Comparison of ENCODE assay signal across 14 cellular contexts in the genomic region with DNA sequence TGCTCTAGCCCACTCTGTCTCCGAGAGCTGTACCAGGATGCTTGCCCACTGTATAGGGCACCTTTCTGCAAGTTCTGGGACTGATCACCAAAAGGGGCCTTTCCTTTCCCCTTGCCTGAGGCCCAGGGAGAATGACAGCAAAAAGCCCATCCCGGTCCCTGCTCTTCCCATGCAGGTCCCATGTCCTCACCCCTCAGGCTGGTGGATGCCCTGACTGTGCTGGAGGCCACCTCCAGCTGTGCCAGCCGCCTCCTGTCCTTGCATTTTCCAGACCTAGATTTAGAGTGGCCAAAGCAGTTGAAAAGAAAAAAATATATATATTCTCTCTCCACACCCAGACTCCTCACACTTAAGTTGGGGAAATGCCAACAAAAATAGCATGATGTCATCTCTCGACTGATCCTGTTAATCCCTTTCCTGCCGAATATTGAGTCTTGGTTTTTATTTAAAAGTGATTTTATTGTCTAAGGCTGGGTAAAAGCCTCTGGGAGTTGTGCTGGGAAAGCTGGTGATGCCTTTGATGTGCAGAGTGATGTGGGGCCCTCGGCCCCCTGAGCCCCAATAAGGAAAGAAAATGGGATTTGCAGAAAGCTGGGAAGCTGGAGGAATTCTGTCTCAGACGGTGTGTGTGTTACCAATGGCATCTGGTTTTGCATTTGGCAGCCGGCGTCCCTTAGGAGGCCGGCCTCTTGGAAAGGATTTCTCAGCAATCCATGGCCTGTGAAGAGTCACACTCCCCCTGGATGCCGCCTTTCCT. TPM values are rescaled to one million over a fixed set of nuclear protein-coding genes. Genes with fewer than 3 reads are reported as not detected.
A peak's percentile ranks its signal among the peaks of the same experiment; 100 is the strongest.
DNase-seq lines count a peak whose midpoint lies in the region; FAIRE-seq and TF ChIP-seq lines count a peak whose summit lies in the region.
"Had no signal": no experiment of that assay in that cellular context is flagged by ENCODE, and none has a peak within 500 bp of the region (broad histone marks: within the 10 kb centered on the region; RNA-seq: fewer than 3 reads in every experiment).

No MANE protein-coding gene starts in this region.

- peaks cover 26% of the 10 kb centered on the region for H3K4me1 Mint-ChIP-seq in type B pancreatic cell (ENCODE audit: unreplicated experiment)
- H3K4me1 Mint-ChIP-seq: CD8-positive, alpha-beta memory T cell; natural killer cell had no signal

- H3K27ac ChIP-seq in endothelial cell of umbilical vein (ENCODE audit: insufficient read depth, low read depth, low read length) (peak overlapping the region; percentile 59), mesendoderm (ENCODE audit: low read depth, low read length) (no peak overlapping the region)
- H3K27ac ChIP-seq: thyroid gland had no signal

- peaks cover 25% of the 10 kb centered on the region for H3K4me1 ChIP-seq in endothelial cell of umbilical vein (ENCODE audit: control insufficient read depth, extremely low read depth, insufficient read depth, low read length)
- no peaks in the 10 kb centered on the region for H3K4me1 ChIP-seq in mesendoderm (ENCODE audit: control insufficient read depth, low read depth, low read length)
- H3K4me1 ChIP-seq: thyroid gland had no signal

- H3K4me3 ChIP-seq in endothelial cell of umbilical vein (replicated peaks in 1 of 3; ENCODE audit: insufficient read depth in 1 of 3, low read depth in 1 of 3, low read length in 3 of 3) = no peak overlapping the region
- no peak overlapping the region for H3K4me3 ChIP-seq in mesendoderm (ENCODE audit: low read length)
- H3K4me3 ChIP-seq: thyroid gland had no signal

- no peak for TF ChIP-seq POLR2A in endothelial cell of umbilical vein (IDR thresholded peaks at IDR 0.05; ENCODE audit: low read depth, low read length)

- no peak overlapping the region for H3K4me3 Mint-ChIP-seq in type B pancreatic cell
- H3K4me3 Mint-ChIP-seq: activated naive CD8-positive, alpha-beta T cell; CD8-positive, alpha-beta memory T cell; natural killer cell had no signal

- H3K27ac Mint-ChIP-seq in type B pancreatic cell = no peak overlapping the region
- H3K27ac Mint-ChIP-seq: activated naive CD8-positive, alpha-beta T cell; natural killer cell had no signal

- peaks cover 7% of the 10 kb centered on the region for H3K9me3 Mint-ChIP-seq in type B pancreatic cell
- H3K9me3 Mint-ChIP-seq: CD8-positive, alpha-beta memory T cell; natural killer cell had no signal

- H3K79me1 ChIP-seq in mesendoderm (ENCODE audit: low read length) = no peaks in the 10 kb centered on the region

- H3K4me2 ChIP-seq in endothelial cell of umbilical vein (ENCODE audit: insufficient read depth, low read length) = peak overlapping the region; percentile 52
- H3K4me2 ChIP-seq in mesendoderm (ENCODE audit: low read length) = no peak overlapping the region

- H3K79me2 ChIP-seq in endothelial cell of umbilical vein (ENCODE audit: control insufficient read depth, insufficient read depth, low read length) (no peaks in the 10 kb centered on the region), mesendoderm (ENCODE audit: control insufficient read depth, insufficient read depth, low read length) (no peaks in the 10 kb centered on the region)

- dilution Hi-C loops in endothelial cell of umbilical vein (cut with MboI; ENCODE audit: extremely low pct_ligation_motif_present, low sequenced_read_pairs) = no loop called here

- no peaks in the 10 kb centered on the region for H3K9me1 ChIP-seq in endothelial cell of umbilical vein (replicated peaks; ENCODE audit: control insufficient read depth, extremely low read depth, insufficient read depth, low read length)

- H3K9ac ChIP-seq in endothelial cell of umbilical vein (replicated peaks; ENCODE audit: extremely low read depth, insufficient read depth, low read length) (peak overlapping the region; percentile 46), mesendoderm (ENCODE audit: low read length) (no peak overlapping the region)

- no peak overlapping the region for H2AK5ac ChIP-seq in mesendoderm (ENCODE audit: low read length)

- H3K56ac ChIP-seq in mesendoderm (ENCODE audit: low read length) = no peak overlapping the region

- no peak overlapping the region for H4K8ac ChIP-seq in mesendoderm (ENCODE audit: low read depth, low read length)

- peak; percentile 90 for FAIRE-seq in endothelial cell of umbilical vein (lab: Jason Lieb, UNC)

- H3K27me3 Mint-ChIP-seq in type B pancreatic cell = no peaks in the 10 kb centered on the region
- H3K27me3 Mint-ChIP-seq: activated naive CD8-positive, alpha-beta T cell had no signal

- H3K18ac ChIP-seq in mesendoderm (ENCODE audit: low read length) = no peak overlapping the region

- POLR2A ChIA-PET in endothelial cell of umbilical vein (lab: Charles Lee) = no interaction called here

- no peak overlapping the region for H2BK120ac ChIP-seq in mesendoderm (ENCODE audit: low read depth, low read length)

- H2AFZ ChIP-seq in endothelial cell of umbilical vein (ENCODE audit: low read depth, low read length) = peak overlapping the region; percentile 75

- peak; percentile 32 for DNase-seq in COLO829 (ENCODE audit: low spot score)
- peak; percentile 29 for DNase-seq in NCI-H460 (ENCODE audit: extremely low read depth, low read depth)
- DNase-seq in endothelial cell of umbilical vein (ENCODE audit: low read depth, low spot score) = peak; percentile 86
- DNase-seq in mesendoderm = peak; percentile 25
- no peak for DNase-seq in type B pancreatic cell (ENCODE audit: extremely low spot score, unreplicated experiment)
- DNase-seq in NCI-H748 (lab: John Stamatoyannopoulos, UW; ENCODE audit: unreplicated experiment) = no peak
- DNase-seq in hypothalamus (lab: John Stamatoyannopoulos, UW) = no peak
- no peak for DNase-seq in C1 segment of cervical spinal cord (lab: John Stamatoyannopoulos, UW)
- DNase-seq: CD8-positive, alpha-beta memory T cell; head of caudate nucleus; natural killer cell; stimulated activated CD4-positive, alpha-beta T cell treated with anti-CD3 and anti-CD28 coated beads, Interleukin-4, amount 100 ng/mL, for 24 hours; thyroid gland had no signal

- CTCF ChIA-PET in endothelial cell of umbilical vein (lab: Charles Lee) = interaction anchor here (0.8 to 1.4 kb wide), 3 partner anchors 10 to 17 kb away, joined by 3 to 4 read pairs (median 4); no protein-coding TSS in a partner anchor

- no peak for TF ChIP-seq CTCF in endothelial cell of umbilical vein (IDR thresholded peaks at IDR 0.05; ENCODE audit: extremely low read depth in 1 of 2, insufficient read depth in 1 of 2, low read depth in 1 of 2, low read length in 2 of 2)
- TF ChIP-seq CTCF in type B pancreatic cell (conservative IDR thresholded peaks at IDR 0.05) = no peak

- WGBS in mesendoderm (ENCODE audit: extremely low coverage, insufficient coverage, low lambda C conversion rate) = no CpG with 5 or more reads among the region's 11 CpGs

- no peaks in the 10 kb centered on the region for H3K36me3 Mint-ChIP-seq in type B pancreatic cell
- H3K36me3 Mint-ChIP-seq: activated naive CD8-positive, alpha-beta T cell; CD8-positive, alpha-beta memory T cell; natural killer cell had no signal

- H2BK15ac ChIP-seq in mesendoderm (replicated peaks; ENCODE audit: low read depth) = no peak overlapping the region

- no peaks in the 10 kb centered on the region for H4K20me1 ChIP-seq in endothelial cell of umbilical vein (replicated peaks; ENCODE audit: control insufficient read depth, extremely low read depth, insufficient read depth, low read length)

- no TSS peak for BruUV-seq in endothelial cell of umbilical vein (replicated peaks; lab: Mats Ljungman, UMichigan)

- no peak overlapping the region for H3K4ac ChIP-seq in mesendoderm (ENCODE audit: low read depth, low read length)

- H3K9me3 ChIP-seq in endothelial cell of umbilical vein (replicated peaks; ENCODE audit: control insufficient read depth, insufficient read depth, low read length) = no peaks in the 10 kb centered on the region
- H3K9me3 ChIP-seq: thyroid gland had no signal

- H3K23ac ChIP-seq in mesendoderm (ENCODE audit: low read length) = no peak overlapping the region

- H4K5ac ChIP-seq in mesendoderm (ENCODE audit: low read length) = no peak overlapping the region

- intact Hi-C loops in endothelial cell of umbilical vein (cut with micrococcal nuclease) = loop anchor here (1.0 to 5.0 kb wide), 2 partner anchors 56 to 73 kb away; no protein-coding TSS in a partner anchor

- no peaks in the 10 kb centered on the region for H3K27me3 ChIP-seq in endothelial cell of umbilical vein (ENCODE audit: control insufficient read depth in 2 of 2, insufficient read depth in 2 of 2, low read length in 2 of 2)
- H3K27me3 ChIP-seq in mesendoderm (ENCODE audit: insufficient read depth, low read length, poor library complexity) = no peaks in the 10 kb centered on the region
- H3K27me3 ChIP-seq: thyroid gland had no signal

- no peak overlapping the region for H2BK5ac ChIP-seq in mesendoderm (ENCODE audit: low read length)

- no peaks in the 10 kb centered on the region for H3K36me3 ChIP-seq in endothelial cell of umbilical vein (ENCODE audit: control insufficient read depth in 2 of 2, extremely low read depth in 1 of 2, insufficient read depth in 2 of 2, low read length in 2 of 2)
- no peaks in the 10 kb centered on the region for H3K36me3 ChIP-seq in mesendoderm (ENCODE audit: control insufficient read depth, insufficient read depth, low read length)
- H3K36me3 ChIP-seq: thyroid gland had no signal

TF ChIP-seq in endothelial cell of umbilical vein, 7 proteins besides CTCF, POLR2A, EP300 and RAD21 (continues in another document):
- TF ChIP-seq, protein P1, sequence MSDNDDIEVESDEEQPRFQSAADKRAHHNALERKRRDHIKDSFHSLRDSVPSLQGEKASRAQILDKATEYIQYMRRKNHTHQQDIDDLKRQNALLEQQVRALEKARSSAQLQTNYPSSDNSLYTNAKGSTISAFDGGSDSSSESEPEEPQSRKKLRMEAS (IDR thresholded peaks at IDR 0.05; ENCODE audit: insufficient read depth, insufficient read length) = no peak
- TF ChIP-seq JUN (IDR thresholded peaks at IDR 0.05; ENCODE audit: borderline replicate concordance, insufficient read depth, insufficient read length, low read depth) (peak; percentile 79), FOS (IDR thresholded peaks at IDR 0.05; ENCODE audit: borderline replicate concordance, insufficient read depth, low read length) (peak; percentile 47)

RNA-seq across cellular contexts. Expression of a gene that starts 29.3 kb away (rescaled TPM):
- 34.3 and 36.6 TPM in 2 replicates for total RNA-seq in NCI-H460 (2014; rRNA removed; shearing (Covaris generic))
- 58.5 and 80.8 TPM in 2 replicates for polyA plus RNA-seq in NCI-H460 (2014; cell fraction: nucleus; rRNA removed)
- total RNA-seq in endothelial cell of umbilical vein (558 and 678 TPM in 2 replicates), type B pancreatic cell (ENCODE audit: low replicate concordance) (343 and 447 TPM in 2 replicates)
- 518 and 528 TPM in 2 replicates for polyA plus RNA-seq in endothelial cell of umbilical vein
- 740 and 824 TPM in 2 replicates for polyA plus RNA-seq in endothelial cell of umbilical vein (2011; cell fraction: cytosol; rRNA removed)
- polyA plus RNA-seq in endothelial cell of umbilical vein (2011; cell fraction: nucleus; rRNA removed) = 2,079 and 2,156 TPM in 2 replicates
- polyA plus RNA-seq in endothelial cell of umbilical vein (2012) = 679 and 811 TPM in 2 replicates
- 828 and 932 TPM in 2 replicates for polyA minus RNA-seq in endothelial cell of umbilical vein
- 30.8 TPM for polyA minus RNA-seq in endothelial cell of umbilical vein (2011; cell fraction: cytosol; rRNA and poly(A)+ RNA removed)
- 2,251 and 2,264 TPM in 2 replicates for polyA minus RNA-seq in endothelial cell of umbilical vein (2011; cell fraction: nucleus; rRNA and poly(A)+ RNA removed)
- 419 TPM for polyA plus RNA-seq in mesendoderm (2013, experiment 1 of 2)
- 425 TPM for polyA plus RNA-seq in mesendoderm (2013, experiment 2 of 2)

Comparison
In these comparisons a context has a peak if more than half of its experiments do, and no peak if none do; other contexts are left out.
1. DNase-seq: peak in COLO829 (single experiment), NCI-H460 (single experiment), endothelial cell of umbilical vein (single experiment) and mesendoderm (single experiment); none in type B pancreatic cell (single experiment), NCI-H748 (single experiment), hypothalamus (0 of 51) and C1 segment of cervical spinal cord (0 of 14).